Comparison of ENCODE assay signal across 17 cellular contexts in genomic region chr2:108316194-108316880, GRCh38. TPM values are rescaled to one million over a fixed set of nuclear protein-coding genes. Genes with fewer than 3 reads are reported as not detected.
DNase-seq lines count a peak whose midpoint lies in the region; TF ChIP-seq lines count a peak whose summit lies in the region.
"Had no signal": no experiment of that assay in that cellular context is flagged by ENCODE, and none has a peak within 500 bp of the region (broad histone marks: within the 10 kb centered on the region; RNA-seq: fewer than 3 reads in every experiment).

No MANE protein-coding gene starts in this region.

- peaks cover 3% of the 10 kb centered on the region for H3K9me3 Mint-ChIP-seq in neural progenitor cell
- no peaks in the 10 kb centered on the region for H3K9me3 Mint-ChIP-seq in osteocyte (ENCODE audit: unreplicated experiment)
- H3K9me3 Mint-ChIP-seq: activated T-cell treated with anti-CD3 and anti-CD28 coated beads, Interleukin-2, amount 50 U/mL, for 24 hours had no signal

- H3K27ac ChIP-seq in HUES6 (ENCODE audit: low read depth, low read length) = peak overlapping the region; percentile 45; the same call in 1 of the 2 replicates
- peak overlapping the region; percentile 60 for H3K27ac ChIP-seq in VCaP
- H3K27ac ChIP-seq in iPS-18a (ENCODE audit: low read length) = no peak overlapping the region
- H3K27ac ChIP-seq in neural progenitor cell = no peak overlapping the region
- H3K27ac ChIP-seq: adrenal gland, coronary artery, esophagus squamous epithelium had no signal

- DNase-seq in neural progenitor cell (ENCODE audit: low spot score) (peak; percentile 56), GDM1 (lab: John Stamatoyannopoulos, UW) (no peak), osteocyte (ENCODE audit: extremely low spot score, unreplicated experiment) (no peak), NCI-H1694 treated with DMSO at 0.1 percent for 48 hours (lab: John Stamatoyannopoulos, UW) (no peak), T-helper 2 cell (no peak)
- DNase-seq: activated T-cell treated with anti-CD3 and anti-CD28 coated beads, Interleukin-2, amount 50 U/mL, for 24 hours; adrenal gland; esophagus squamous epithelium; NCI-H1092; NCI-H446; stimulated activated CD4-positive, alpha-beta T cell treated with anti-CD3 and anti-CD28 coated beads, Interleukin-4, amount 100 ng/mL, for 1 hour had no signal

- no peaks in the 10 kb centered on the region for H3K27me3 ChIP-seq in HUES6 (ENCODE audit: control insufficient read depth, insufficient read depth, low read length)
- H3K27me3 ChIP-seq in iPS-18a (ENCODE audit: control insufficient read depth, insufficient read depth, low read length) = no peaks in the 10 kb centered on the region
- no peaks in the 10 kb centered on the region for H3K27me3 ChIP-seq in neural progenitor cell
- H3K27me3 ChIP-seq: adrenal gland, esophagus squamous epithelium had no signal

- no peaks in the 10 kb centered on the region for H3K36me3 ChIP-seq in HUES6 (ENCODE audit: control insufficient read depth, insufficient read depth, low read length)
- no peaks in the 10 kb centered on the region for H3K36me3 ChIP-seq in iPS-18a (ENCODE audit: control insufficient read depth, low read depth, low read length)
- no peaks in the 10 kb centered on the region for H3K36me3 ChIP-seq in neural progenitor cell
- H3K36me3 ChIP-seq: adrenal gland, esophagus squamous epithelium had no signal

- peak overlapping the region; percentile 38 for H3K4me2 ChIP-seq in neural progenitor cell

- H2AFZ ChIP-seq in neural progenitor cell (replicated peaks) = peak overlapping the region; percentile 53

- H3F3A ChIP-seq in neural progenitor cell (ENCODE audit: low read depth) = no peaks in the 10 kb centered on the region

- peak overlapping the region; percentile 43 for H3K27ac Mint-ChIP-seq in neural progenitor cell
- no peak overlapping the region for H3K27ac Mint-ChIP-seq in osteocyte (ENCODE audit: unreplicated experiment)
- H3K27ac Mint-ChIP-seq: activated T-cell treated with anti-CD3 and anti-CD28 coated beads, Interleukin-2, amount 50 U/mL, for 24 hours had no signal

- H3K9ac ChIP-seq in HUES6 (ENCODE audit: low read length) (peak overlapping the region; percentile 64), iPS-18a (ENCODE audit: low read length) (no peak overlapping the region), neural progenitor cell (no peak overlapping the region)

- H3K4me1 ChIP-seq in HUES6 (ENCODE audit: control insufficient read depth, insufficient read depth, low read length) = peaks cover 24% of the 10 kb centered on the region
- peaks cover 17% of the 10 kb centered on the region for H3K4me1 ChIP-seq in iPS-18a (ENCODE audit: control insufficient read depth, low read depth, low read length)
- peaks cover 14% of the 10 kb centered on the region for H3K4me1 ChIP-seq in neural progenitor cell
- H3K4me1 ChIP-seq: adrenal gland, esophagus squamous epithelium had no signal

- H3K9me3 ChIP-seq in HUES6 (ENCODE audit: control insufficient read depth, insufficient read depth, low read depth, low read length) = 0 out of 2 replicates have a peak, but pooled peaks cover 8% of the 10 kb centered on the region
- H3K9me3 ChIP-seq in iPS-18a (ENCODE audit: control insufficient read depth, low read depth, low read length) = no peaks in the 10 kb centered on the region
- no peaks in the 10 kb centered on the region for H3K9me3 ChIP-seq in neural progenitor cell (ENCODE audit: low read depth)
- H3K9me3 ChIP-seq: adrenal gland, esophagus squamous epithelium had no signal

- H3K4me1 Mint-ChIP-seq in neural progenitor cell = peaks cover 23% of the 10 kb centered on the region
- H3K4me1 Mint-ChIP-seq in osteocyte (ENCODE audit: unreplicated experiment) = peaks cover 19% of the 10 kb centered on the region

- H3K36me3 Mint-ChIP-seq in neural progenitor cell = no peaks in the 10 kb centered on the region
- H3K36me3 Mint-ChIP-seq in osteocyte (ENCODE audit: unreplicated experiment) = no peaks in the 10 kb centered on the region

- H3K79me2 ChIP-seq in neural progenitor cell (ENCODE audit: low read depth) = no peaks in the 10 kb centered on the region

- peak overlapping the region; percentile 24 for H3K4me3 ChIP-seq in HUES6 (ENCODE audit: low read depth, low read length)
- H3K4me3 ChIP-seq in iPS-18a (ENCODE audit: low read length) = peak overlapping the region; percentile 24
- H3K4me3 ChIP-seq in neural progenitor cell = peak overlapping the region; percentile 13
- H3K4me3 ChIP-seq: adrenal gland, coronary artery, esophagus squamous epithelium had no signal

- TF ChIP-seq CTCF in VCaP (conservative IDR thresholded peaks at IDR 0.05) (no peak), neural progenitor cell (IDR thresholded peaks at IDR 0.05) (no peak), osteocyte (IDR thresholded peaks at IDR 0.05) (no peak)

- H3K4me3 Mint-ChIP-seq in neural progenitor cell = no peak overlapping the region
- no peak overlapping the region for H3K4me3 Mint-ChIP-seq in osteocyte (ENCODE audit: unreplicated experiment)
- H3K4me3 Mint-ChIP-seq: activated T-cell treated with anti-CD3 and anti-CD28 coated beads, Interleukin-2, amount 50 U/mL, for 24 hours had no signal

- H4K20me1 ChIP-seq in neural progenitor cell (ENCODE audit: low read depth) = no peaks in the 10 kb centered on the region

- H3K27me3 Mint-ChIP-seq in neural progenitor cell (ENCODE audit: insufficient read depth, low read depth) (peaks cover 4% of the 10 kb centered on the region), osteocyte (ENCODE audit: unreplicated experiment) (no peaks in the 10 kb centered on the region)

RNA-seq across cellular contexts. Expression of gene SULT1C2, which starts 27.6 kb away (rescaled TPM):
- total RNA-seq in neural progenitor cell (ENCODE audit: low replicate concordance) (0.28 and 1.6 TPM in 2 replicates), osteocyte (1.9 and 2.2 TPM in 2 replicates)
- total RNA-seq: mononuclear cell, pulmonary artery endothelial cell had no signal

Comparison
In these comparisons a context has a peak if more than half of its experiments do, and no peak if none do; other contexts are left out.
1. H3K27ac ChIP-seq: peak in HUES6 (single experiment) and VCaP (single experiment); none in iPS-18a (single experiment) and neural progenitor cell (single experiment).
2. Peak in every context shown above with its lines, with median percentiles within 50 percentile points of each other: H3K4me3 ChIP-seq.